16 cellular contexts compared by ENCODE assay signal in genomic region chr12:105992849-105993740, GRCh38.
DNase-seq lines count a peak whose midpoint lies in the region; ATAC-seq and TF ChIP-seq lines count a peak whose summit lies in the region.
"Had no signal": no experiment of that assay in that cellular context is flagged by ENCODE, and none has a peak within 500 bp of the region (broad histone marks: within the 10 kb centered on the region; RNA-seq: fewer than 3 reads in every experiment).

No MANE protein-coding gene starts in this region.

- TF ChIP-seq CTCF in cardiac fibroblast (IDR thresholded peaks at IDR 0.05; ENCODE audit: low read depth, low read length) (no peak), osteoblast (IDR thresholded peaks at IDR 0.05; ENCODE audit: extremely low read depth, low read depth, low read length) (no peak)

- 79% methylated on average over 14 of the region's 14 CpGs for WGBS in thymus

- no peak overlapping the region for H2AFZ ChIP-seq in osteoblast (ENCODE audit: low read length)

- no peak for DNase-seq in Right ventricle myocardium superior
- no peak for DNase-seq in cardiac septum (ENCODE audit: low spot score)
- peak; percentile 63 to 82 for DNase-seq in cardiac fibroblast (ENCODE audit: low read depth in 2 of 2)
- peak; percentile 74 for DNase-seq in iris pigment epithelial cell (ENCODE audit: low read depth)
- no peak for DNase-seq in osteoblast (ENCODE audit: insufficient read length, low spot score, missing footprints)
- DNase-seq: activated CD8-positive, alpha-beta T cell treated with anti-CD3 and anti-CD28 coated beads, Interleukin-2, amount 10 ng/mL, durations not matched to agents 7 days and 5 days; H9; lower lobe of right lung; NCI-H1694 treated with DMSO at 0.1 percent for 48 hours; NCI-H524; nucleus accumbens; stimulated activated CD4-positive, alpha-beta T cell treated with anti-CD3 and anti-CD28 coated beads, Interleukin-12 subunit alpha, Interleukin-12 subunit beta, amount 100 ng/mL, for 4 hours had no signal

- H3K9me3 ChIP-seq in thymus (ENCODE audit: control insufficient read depth), result peaks cover 1% of the 10 kb centered on the region
- H3K9me3 ChIP-seq in osteoblast (ENCODE audit: low read depth, low read length), result no peaks in the 10 kb centered on the region
- H3K9me3 ChIP-seq: breast epithelium, lower lobe of right lung had no signal

- H3K4me3 ChIP-seq in cardiac fibroblast (replicated peaks in 1 of 2; ENCODE audit: low read depth in 2 of 2, low read length in 2 of 2), result no peak overlapping the region
- H3K4me3 ChIP-seq in thymus (ENCODE audit: low read length), result no peak overlapping the region
- no peak overlapping the region for H3K4me3 ChIP-seq in osteoblast (ENCODE audit: insufficient read depth, low read length)
- H3K4me3 ChIP-seq: breast epithelium, lower lobe of right lung had no signal

- H3K27me3 ChIP-seq in thymus (ENCODE audit: control insufficient read depth, insufficient read depth) (no peaks in the 10 kb centered on the region), osteoblast (ENCODE audit: insufficient read depth, low read length) (peaks cover 3% of the 10 kb centered on the region)
- H3K27me3 ChIP-seq: breast epithelium had no signal

- no peak overlapping the region for H3K4me2 ChIP-seq in osteoblast (ENCODE audit: insufficient read depth, low read length)

- H4K20me1 ChIP-seq in osteoblast (ENCODE audit: insufficient read depth, low read length), result no peaks in the 10 kb centered on the region

- intact Hi-C loops in Right ventricle myocardium superior (cut with DNase I), result no loop called here
- intact Hi-C loops in cardiac septum (cut with DNase I), result no loop called here

- H3K27ac ChIP-seq in thymus (ENCODE audit: low read depth), result peak overlapping the region; percentile 5
- H3K27ac ChIP-seq in osteoblast (ENCODE audit: low read depth, low read length), result no peak overlapping the region
- H3K27ac ChIP-seq: lower lobe of right lung had no signal

- H3K36me3 ChIP-seq in thymus (ENCODE audit: control insufficient read depth, insufficient read depth), result no peaks in the 10 kb centered on the region
- no peaks in the 10 kb centered on the region for H3K36me3 ChIP-seq in osteoblast (ENCODE audit: insufficient read depth, low read length)
- H3K36me3 ChIP-seq: breast epithelium, lower lobe of right lung had no signal

- H3K79me2 ChIP-seq in osteoblast (ENCODE audit: insufficient read depth, low read length), result no peaks in the 10 kb centered on the region

- peak; percentile 58 for ATAC-seq in Right ventricle myocardium superior (ENCODE audit: poor library complexity)
- ATAC-seq in HG03135 (IDR thresholded peaks at IDR 0.05; ENCODE audit: unreplicated experiment), result no peak
- no peak for ATAC-seq in GM18519 (IDR thresholded peaks at IDR 0.05; ENCODE audit: low FRiP score, unreplicated experiment)
- ATAC-seq: activated CD8-positive, alpha-beta T cell treated with anti-CD3 and anti-CD28 coated beads, Interleukin-2, amount 10 ng/mL, durations not matched to agents 7 days and 5 days had no signal

- H3K4me1 ChIP-seq in thymus (ENCODE audit: control insufficient read depth, insufficient read depth, low read length) (no peaks in the 10 kb centered on the region), osteoblast (ENCODE audit: insufficient read depth, low read length) (no peaks in the 10 kb centered on the region)
- H3K4me1 ChIP-seq: breast epithelium, lower lobe of right lung had no signal

Comparison
In these comparisons a context has a peak if more than half of its experiments do, and no peak if none do; other contexts are left out.
1. DNase-seq: peak in cardiac fibroblast (2 of 2) and iris pigment epithelial cell (single experiment); none in Right ventricle myocardium superior (single experiment), cardiac septum (single experiment) and osteoblast (single experiment).